In genomic region chr1:81876901-81877750, GRCh38 we compare ENCODE assay signal across 15 cellular contexts.
A peak's percentile ranks its signal among the peaks of the same experiment; 100 is the strongest.
DNase-seq lines count a peak whose midpoint lies in the region; ATAC-seq, FAIRE-seq and TF ChIP-seq lines count a peak whose summit lies in the region.
"Had no signal": no experiment of that assay in that cellular context is flagged by ENCODE, and none has a peak within 500 bp of the region (broad histone marks: within the 10 kb centered on the region; RNA-seq: fewer than 3 reads in every experiment).

No MANE protein-coding gene starts in this region.

- peak; percentile 20 to 57 for DNase-seq in cardiac muscle cell (ENCODE audit: low read depth in 1 of 2, low spot score in 1 of 2)
- no peak for DNase-seq in cardiac septum (ENCODE audit: low spot score)
- DNase-seq in bronchial epithelial cell (ENCODE audit: low read depth) = peak; percentile 83
- peak; percentile 67 for DNase-seq in kidney tubule cell (ENCODE audit: low spot score)
- no peak for DNase-seq in globus pallidus (ENCODE audit: low spot score)
- DNase-seq in medulla oblongata (ENCODE audit: extremely low spot score) = no peak
- DNase-seq in activated CD8-positive, alpha-beta memory T cell treated with anti-CD3 and anti-CD28 coated beads, Interleukin-2, amount 50 U/mL, for 48 hours = no peak
- DNase-seq: activated T-cell treated with anti-CD3 and anti-CD28 coated beads for 4 hours; AML-193; colonic mucosa; KG1; NCI-H69; stimulated activated CD8-positive, alpha-beta memory T cell treated with anti-CD3 and anti-CD28 coated beads, Interleukin-4, amount 100 ng/mL, for 48 hours had no signal

- H3K4me3 ChIP-seq in cardiac muscle cell (no peak overlapping the region), bronchial epithelial cell (ENCODE audit: low read depth, low read length) (no peak overlapping the region)
- H3K4me3 ChIP-seq: colonic mucosa had no signal

- intact Hi-C loops in cardiac septum (cut with DNase I) = loop anchor here (5.0 kb wide), 1 partner anchor 35 kb away; no protein-coding TSS in a partner anchor

- H3K27me3 ChIP-seq in cardiac muscle cell (no peaks in the 10 kb centered on the region), bronchial epithelial cell (ENCODE audit: control insufficient read depth, insufficient read depth, low read length) (no peaks in the 10 kb centered on the region)
- H3K27me3 ChIP-seq: colonic mucosa had no signal

- H3K9me3 ChIP-seq in cardiac muscle cell (ENCODE audit: low read depth) = no peaks in the 10 kb centered on the region
- H3K9me3 ChIP-seq: colonic mucosa had no signal

- TF ChIP-seq CTCF in cardiac muscle cell (IDR thresholded peaks at IDR 0.05; ENCODE audit: low read depth, low read length) (no peak), bronchial epithelial cell (IDR thresholded peaks at IDR 0.05; ENCODE audit: insufficient read depth, low read length, severe bottlenecking) (no peak)

- H3K27ac ChIP-seq in cardiac muscle cell = peak overlapping the region; percentile 32
- H3K27ac ChIP-seq: colonic mucosa had no signal

- ATAC-seq in HG02885 (IDR thresholded peaks at IDR 0.05; ENCODE audit: poor library complexity, unreplicated experiment) = no peak
- ATAC-seq: sciatic nerve had no signal

- H3K36me3 ChIP-seq in cardiac muscle cell (no peaks in the 10 kb centered on the region), bronchial epithelial cell (ENCODE audit: control insufficient read depth, insufficient read depth, low read length) (no peaks in the 10 kb centered on the region)
- H3K36me3 ChIP-seq: colonic mucosa had no signal

- H3K4me1 ChIP-seq in cardiac muscle cell (ENCODE audit: low read depth) = peaks cover 40% of the 10 kb centered on the region

- no peak for FAIRE-seq in bronchial epithelial cell (lab: Jason Lieb, UNC)

Comparison
In these comparisons a context has a peak if more than half of its experiments do, and no peak if none do; other contexts are left out.
1. DNase-seq: peak in cardiac muscle cell (2 of 2), bronchial epithelial cell (single experiment) and kidney tubule cell (single experiment); none in cardiac septum (single experiment), globus pallidus (single experiment), medulla oblongata (single experiment) and activated CD8-positive, alpha-beta memory T cell treated with anti-CD3 and anti-CD28 coated beads, Interleukin-2, amount 50 U/mL, for 48 hours (single experiment).